ENCODE assay signal across 8 cellular contexts in the genomic region with DNA sequence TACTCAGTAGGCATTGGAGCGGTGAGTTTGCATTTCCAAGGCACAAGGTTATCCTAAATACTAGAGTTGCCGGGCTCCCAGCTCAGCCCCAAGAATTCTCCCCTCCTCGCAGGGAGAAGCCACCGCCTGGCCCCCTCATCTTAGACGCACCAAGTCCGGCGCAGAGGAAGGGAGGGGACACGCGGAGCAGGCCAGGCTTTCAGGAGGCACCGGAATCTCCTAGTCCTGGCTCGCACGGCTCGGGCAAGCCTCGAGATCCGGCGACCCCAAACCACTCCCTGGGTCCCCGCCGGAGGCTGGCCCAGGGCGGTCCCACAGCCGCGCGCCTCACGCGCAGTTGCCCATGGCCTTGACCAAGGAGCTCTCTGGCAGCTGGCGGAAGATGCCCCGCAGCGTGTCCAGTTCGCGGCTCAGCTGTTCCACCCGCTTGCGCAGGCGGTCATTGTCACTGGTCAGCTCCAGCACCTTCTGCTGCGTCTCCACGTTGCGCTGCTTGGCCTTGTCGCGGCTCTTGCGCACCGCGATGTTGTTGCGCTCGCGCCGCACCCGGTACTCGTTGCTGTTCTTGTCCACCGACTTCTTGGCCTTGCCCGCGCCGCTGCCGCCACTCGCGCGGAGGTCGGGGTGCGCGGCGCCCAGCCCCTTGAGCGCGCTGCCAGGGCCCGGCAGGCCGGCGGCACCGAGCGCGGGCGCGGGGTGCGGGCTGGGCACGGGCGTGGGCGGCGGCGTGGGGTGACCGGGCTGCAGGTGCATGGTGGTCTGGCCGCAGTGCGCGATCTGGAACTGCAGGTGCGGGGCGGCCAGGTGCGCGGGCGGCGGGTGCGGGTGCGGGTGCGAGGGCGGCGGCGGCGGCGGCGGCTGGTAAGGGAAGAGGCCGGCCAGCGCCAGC. TPM values are rescaled to one million over a fixed set of nuclear protein-coding genes. Genes with fewer than 3 reads are reported as not detected.
A peak's percentile ranks its signal among the peaks of the same experiment; 100 is the strongest.
DNase-seq lines count a peak whose midpoint lies in the region; ATAC-seq and TF ChIP-seq lines count a peak whose summit lies in the region.

No MANE protein-coding gene starts in this region.

- ATAC-seq in upper lobe of right lung (no peak), GM21825 (IDR thresholded peaks at IDR 0.05; ENCODE audit: unreplicated experiment) (no peak)

- peak overlapping the region; percentile 15 for H3K4me3 Mint-ChIP-seq in activated naive CD4-positive, alpha-beta T cell treated with anti-CD3 and anti-CD28 coated beads, Interleukin-2, amount 10 ng/mL, durations not matched to agents 7 days and 5 days

- H3K4me3 ChIP-seq in coronary artery (peak overlapping the region; percentile 83), mucosa of rectum (ENCODE audit: low read length in 2 of 2) (peak overlapping the region; percentile 74 to 86), upper lobe of right lung (peak overlapping the region; percentile 61)

- H3K36me3 ChIP-seq in mucosa of rectum (ENCODE audit: control insufficient read depth in 2 of 2, insufficient read depth in 2 of 2, low read length in 2 of 2) (peaks cover 0 to 2% of the 10 kb centered on the region in 2 donors), upper lobe of right lung (no peaks in the 10 kb centered on the region)

- peak overlapping the region; percentile 72 to 79 for H3K9ac ChIP-seq in mucosa of rectum (ENCODE audit: low read depth in 1 of 2, low read length in 2 of 2)

- CTCF ChIA-PET in activated naive CD4-positive, alpha-beta T cell treated with anti-CD3 and anti-CD28 coated beads, Interleukin-2, amount 10 ng/mL, durations not matched to agents 7 days and 5 days (lab: Charles Lee): interaction anchor here (0.5 kb wide), 1 partner anchor 178 kb away, joined by 3 read pairs; no protein-coding TSS in a partner anchor

- no peaks in the 10 kb centered on the region for H3K4me1 Mint-ChIP-seq in activated naive CD4-positive, alpha-beta T cell treated with anti-CD3 and anti-CD28 coated beads, Interleukin-2, amount 10 ng/mL, durations not matched to agents 7 days and 5 days

- TF ChIP-seq CTCF in coronary artery (IDR thresholded peaks at IDR 0.05) (no peak), upper lobe of right lung (IDR thresholded peaks at IDR 0.05) (no peak)

- peaks cover 0 to 3% of the 10 kb centered on the region in 2 donors for H3K27me3 ChIP-seq in mucosa of rectum (ENCODE audit: control insufficient read depth in 2 of 2, insufficient read depth in 2 of 2, low read length in 2 of 2)
- H3K27me3 ChIP-seq in upper lobe of right lung: peaks cover 7% of the 10 kb centered on the region

- DNase-seq in activated naive CD4-positive, alpha-beta T cell treated with anti-CD3 and anti-CD28 coated beads, Interleukin-2, amount 10 ng/mL, durations not matched to agents 7 days and 5 days: peak; percentile 11
- no peak for DNase-seq in activated naive CD4-positive, alpha-beta T cell (lab: John Stamatoyannopoulos, UW)
- DNase-seq in coronary artery (ENCODE audit: low spot score): no peak
- no peak for DNase-seq in upper lobe of right lung
- no peak for DNase-seq in stimulated activated naive CD4-positive, alpha-beta T cell (lab: John Stamatoyannopoulos, UW)
- DNase-seq in inferior parietal cortex (ENCODE audit: extremely low spot score): no peak

- H3K4me1 ChIP-seq in mucosa of rectum (ENCODE audit: control insufficient read depth in 2 of 2, insufficient read depth in 2 of 2, low read length in 2 of 2) (peaks cover 30 to 37% of the 10 kb centered on the region in 2 donors), upper lobe of right lung (peaks cover 23% of the 10 kb centered on the region)

- intact Hi-C loops in upper lobe of right lung (cut with DNase I): no loop called here

- H3K36me3 Mint-ChIP-seq in activated naive CD4-positive, alpha-beta T cell treated with anti-CD3 and anti-CD28 coated beads, Interleukin-2, amount 10 ng/mL, durations not matched to agents 7 days and 5 days: no peaks in the 10 kb centered on the region

- H3K27me3 Mint-ChIP-seq in activated naive CD4-positive, alpha-beta T cell treated with anti-CD3 and anti-CD28 coated beads, Interleukin-2, amount 10 ng/mL, durations not matched to agents 7 days and 5 days: peaks cover 95% of the 10 kb centered on the region

- H3K27ac Mint-ChIP-seq in activated naive CD4-positive, alpha-beta T cell treated with anti-CD3 and anti-CD28 coated beads, Interleukin-2, amount 10 ng/mL, durations not matched to agents 7 days and 5 days: no peak overlapping the region

- no peaks in the 10 kb centered on the region for H3K9me3 Mint-ChIP-seq in activated naive CD4-positive, alpha-beta T cell treated with anti-CD3 and anti-CD28 coated beads, Interleukin-2, amount 10 ng/mL, durations not matched to agents 7 days and 5 days

- peak overlapping the region in 1 of 2 donors; percentile 42 for H3K27ac ChIP-seq in coronary artery
- peak overlapping the region; percentile 56 to 69 for H3K27ac ChIP-seq in mucosa of rectum (ENCODE audit: low read depth in 2 of 2, low read length in 2 of 2)
- H3K27ac ChIP-seq in upper lobe of right lung: peak overlapping the region; percentile 79

- H3K9me3 ChIP-seq in mucosa of rectum (ENCODE audit: control insufficient read depth in 2 of 2, low read length in 2 of 2): no peaks in the 10 kb centered on the region
- no peaks in the 10 kb centered on the region for H3K9me3 ChIP-seq in upper lobe of right lung

RNA-seq across cellular contexts. Expression of a gene that starts 1.1 kb away (rescaled TPM):
- 59.1 TPM for total RNA-seq in upper lobe of right lung
